ENCODE assay signal across 1 cellular context in genomic region chr9:97140566-97140965, GRCh38.
TF ChIP-seq lines count a peak whose summit lies in the region.

No MANE protein-coding gene starts in this region.

TF ChIP-seq in WTC11, 78 proteins besides CTCF, POLR2A, EP300 and RAD21 (continued from another document):
- no peak for TF ChIP-seq ZNF263 (CRISPR knock-in tag; IDR thresholded peaks at IDR 0.05; ENCODE audit: low read depth)
- TF ChIP-seq MYBL2 (CRISPR knock-in tag; IDR thresholded peaks at IDR 0.05): no peak
- TF ChIP-seq PRDM15 (CRISPR knock-in tag; IDR thresholded peaks at IDR 0.05): no peak
- no peak for TF ChIP-seq SMAD4 (CRISPR knock-in tag; IDR thresholded peaks at IDR 0.05)
- no peak for TF ChIP-seq HMGXB4 (CRISPR knock-in tag; IDR thresholded peaks at IDR 0.05)
- TF ChIP-seq GABPB1 (CRISPR knock-in tag; IDR thresholded peaks at IDR 0.05): no peak
- no peak for TF ChIP-seq ZNF219 (CRISPR knock-in tag; IDR thresholded peaks at IDR 0.05; ENCODE audit: borderline replicate concordance)
- TF ChIP-seq IRF2 (CRISPR knock-in tag; IDR thresholded peaks at IDR 0.05; ENCODE audit: borderline replicate concordance, low read depth): no peak
TF ChIP-seq in WTC11: peak in this region for 0.
